Comparison of ENCODE assay signal across 10 cellular contexts in genomic region chr3:71752911-71753715, GRCh38. TPM values are rescaled to one million over a fixed set of nuclear protein-coding genes. Genes with fewer than 3 reads are reported as not detected.
DNase-seq lines count a peak whose midpoint lies in the region; ATAC-seq and TF ChIP-seq lines count a peak whose summit lies in the region.
"Had no signal": no experiment of that assay in that cellular context is flagged by ENCODE, and none has a peak within 500 bp of the region (broad histone marks: within the 10 kb centered on the region; RNA-seq: fewer than 3 reads in every experiment).

No MANE protein-coding gene starts in this region.

- H3K27ac ChIP-seq in lung (ENCODE audit: low read depth in 1 of 2, low read length in 1 of 2) = no peak overlapping the region
- H3K27ac ChIP-seq in tibial artery = no peak overlapping the region
- H3K27ac ChIP-seq in foreskin keratinocyte = no peak overlapping the region
- H3K27ac ChIP-seq: C4-2B had no signal

- CTCF ChIA-PET in activated CD4-positive, alpha-beta T cell treated with anti-CD3 and anti-CD28 coated beads, Interleukin-2, amount 10 ng/mL, durations not matched to agents 7 days and 5 days (lab: Charles Lee) = no interaction called here
- CTCF ChIA-PET in MCF 10A (lab: Yijun Ruan, JAX) = interaction anchor here (0.7 kb wide), 1 partner anchor 123 kb away, joined by 3 read pairs; no protein-coding TSS in a partner anchor

- H3K9me3 ChIP-seq in lung (ENCODE audit: control insufficient read depth in 2 of 2, insufficient read depth in 1 of 2, low read length in 1 of 2) (no peaks in the 10 kb centered on the region), tibial artery (no peaks in the 10 kb centered on the region)

- no peaks in the 10 kb centered on the region for H3K9me3 Mint-ChIP-seq in activated CD4-positive, alpha-beta T cell treated with anti-CD3 and anti-CD28 coated beads, Interleukin-2, amount 10 ng/mL, durations not matched to agents 7 days and 5 days
- no peaks in the 10 kb centered on the region for H3K9me3 Mint-ChIP-seq in MCF 10A (ENCODE audit: unreplicated experiment)

- POLR2A ChIA-PET in activated CD4-positive, alpha-beta T cell treated with anti-CD3 and anti-CD28 coated beads, Interleukin-2, amount 10 ng/mL, durations not matched to agents 7 days and 5 days (lab: Charles Lee) = no interaction called here
- POLR2A ChIA-PET in MCF 10A (lab: Yijun Ruan, JAX) = no interaction called here

- WGBS in lung, 2 donors = 8 to 16% methylated on average over 37 to 67 of the region's 67 CpGs

- no peak for ATAC-seq in lung (ENCODE audit: insufficient read depth, low FRiP score)
- ATAC-seq in foreskin keratinocyte = no peak

- intact Hi-C loops in MCF 10A (cut with micrococcal nuclease) = no loop called here
- intact Hi-C loops in tibial artery (cut with DNase I; ENCODE audit: low total_unique reads) = no loop called here

- no peak for TF ChIP-seq CTCF in MCF 10A (IDR thresholded peaks at IDR 0.05; ENCODE audit: unreplicated experiment)
- TF ChIP-seq CTCF in lung (IDR thresholded peaks at IDR 0.05; ENCODE audit: control extremely low read depth, extremely low read depth) = no peak
- no peak for TF ChIP-seq CTCF in tibial artery (IDR thresholded peaks at IDR 0.05)
- TF ChIP-seq CTCF in foreskin keratinocyte (conservative IDR thresholded peaks at IDR 0.05) = no peak

- peak overlapping the region; percentile 19 for H3K27ac Mint-ChIP-seq in activated CD4-positive, alpha-beta T cell treated with anti-CD3 and anti-CD28 coated beads, Interleukin-2, amount 10 ng/mL, durations not matched to agents 7 days and 5 days
- H3K27ac Mint-ChIP-seq in MCF 10A (ENCODE audit: low read depth, unreplicated experiment) = no peak overlapping the region

- H3K4me3 ChIP-seq in lung = peak overlapping the region; percentile 64
- H3K4me3 ChIP-seq in tibial artery = peak overlapping the region; percentile 51 to 57

- peaks cover 3 to 10% of the 10 kb centered on the region in 2 donors for H3K4me1 ChIP-seq in lung (ENCODE audit: control insufficient read depth in 2 of 2, insufficient read depth in 2 of 2, low read length in 2 of 2)
- peaks cover 0 to 18% (median 7%) of the 10 kb centered on the region in 4 donors for H3K4me1 ChIP-seq in tibial artery
- no peaks in the 10 kb centered on the region for H3K4me1 ChIP-seq in foreskin keratinocyte

- DNase-seq in activated CD4-positive, alpha-beta T cell treated with anti-CD3 and anti-CD28 coated beads, Interleukin-2, amount 10 ng/mL, durations not matched to agents 7 days and 5 days = no peak
- no peak for DNase-seq in activated CD4-positive, alpha-beta T cell treated with anti-CD3 and anti-CD28 coated beads, Interleukin-2, amount 50 U/mL, for 48 hours
- DNase-seq in MCF 10A (ENCODE audit: unreplicated experiment) (no peak), lung (ENCODE audit: low spot score) (no peak), tibial artery (no peak), ACHN (no peak), foreskin keratinocyte (no peak), SKM-1 treated with dmso at 0.1 percent for 144 hours (lab: John Stamatoyannopoulos, UW; ENCODE audit: unreplicated experiment) (no peak)
- DNase-seq: MM.1S had no signal

- H3K36me3 ChIP-seq in lung (ENCODE audit: control insufficient read depth in 2 of 2, insufficient read depth in 2 of 2, low read length in 2 of 2) (no peaks in the 10 kb centered on the region), tibial artery (no peaks in the 10 kb centered on the region)

- no TSS peak for BruUV-seq in MCF 10A (replicated peaks; lab: Mats Ljungman, UMichigan)

- in situ Hi-C loops in ACHN (cut with HindIII; ENCODE audit: low pct_ligation_motif_present, low pct_unique_long_range_greater_than_20kb, low sequenced_read_pairs) = no loop called here

- H3K4me3 Mint-ChIP-seq in activated CD4-positive, alpha-beta T cell treated with anti-CD3 and anti-CD28 coated beads, Interleukin-2, amount 10 ng/mL, durations not matched to agents 7 days and 5 days = peak overlapping the region; percentile 60
- H3K4me3 Mint-ChIP-seq in MCF 10A (ENCODE audit: unreplicated experiment) = peak overlapping the region; percentile 51

- H3K27me3 ChIP-seq in lung (ENCODE audit: control insufficient read depth, insufficient read depth) (no peaks in the 10 kb centered on the region), tibial artery (peaks cover 0 to 35% of the 10 kb centered on the region in 2 donors), foreskin keratinocyte (peaks cover 74% of the 10 kb centered on the region)

- peaks cover 54% of the 10 kb centered on the region for H3K27me3 Mint-ChIP-seq in activated CD4-positive, alpha-beta T cell treated with anti-CD3 and anti-CD28 coated beads, Interleukin-2, amount 10 ng/mL, durations not matched to agents 7 days and 5 days
- peaks cover 17% of the 10 kb centered on the region for H3K27me3 Mint-ChIP-seq in MCF 10A (ENCODE audit: insufficient read depth, unreplicated experiment)

- H3K36me3 Mint-ChIP-seq in activated CD4-positive, alpha-beta T cell treated with anti-CD3 and anti-CD28 coated beads, Interleukin-2, amount 10 ng/mL, durations not matched to agents 7 days and 5 days (ENCODE audit: low read depth) = no peaks in the 10 kb centered on the region
- no peaks in the 10 kb centered on the region for H3K36me3 Mint-ChIP-seq in MCF 10A (ENCODE audit: insufficient read depth, unreplicated experiment)

- peaks cover 8% of the 10 kb centered on the region for H3K4me1 Mint-ChIP-seq in activated CD4-positive, alpha-beta T cell treated with anti-CD3 and anti-CD28 coated beads, Interleukin-2, amount 10 ng/mL, durations not matched to agents 7 days and 5 days
- H3K4me1 Mint-ChIP-seq in MCF 10A (ENCODE audit: insufficient read depth, unreplicated experiment) = no peaks in the 10 kb centered on the region

RNA-seq across cellular contexts. Expression of gene GPR27, which starts 0.5 kb away (rescaled TPM):
- 1 to 10 TPM; 1.0 to 1.2 TPM for total RNA-seq in activated CD4-positive, alpha-beta T cell treated with anti-CD3 and anti-CD28 coated beads, Interleukin-2, amount 10 ng/mL, durations not matched to agents 7 days and 5 days
- total RNA-seq in MCF 10A (2022) = 4.4 and 6.3 TPM in 2 replicates
- 1 to 10 TPM; 1.8 to 4.6 TPM for total RNA-seq in lung
- polyA plus RNA-seq in lung = 1 to 10 TPM in 1 of 2 donors, under 1 TPM in 1; 0.59 to 7.7 TPM
- total RNA-seq in foreskin keratinocyte = 0.20 and 0.32 TPM in 2 replicates
- 0.16 and 0.25 TPM in 2 replicates for polyA plus RNA-seq in foreskin keratinocyte

RNA-seq across cellular contexts. Expression of gene EIF4E3, which starts 27.9 kb away (rescaled TPM):
- 10 to 100 TPM; 83.9 to 90.4 TPM for total RNA-seq in activated CD4-positive, alpha-beta T cell treated with anti-CD3 and anti-CD28 coated beads, Interleukin-2, amount 10 ng/mL, durations not matched to agents 7 days and 5 days
- total RNA-seq in MCF 10A (2022) (4.3 and 7.6 TPM in 2 replicates), lung (10 to 100 TPM; 11.4 to 21.8 TPM), foreskin keratinocyte (2.1 and 2.6 TPM in 2 replicates)
- polyA plus RNA-seq in lung (10 to 100 TPM in 1 of 2 donors, 1 to 10 TPM in 1; 9.7 to 12.6 TPM), foreskin keratinocyte (1.3 and 1.7 TPM in 2 replicates)

RNA-seq across cellular contexts. Expression of gene PROK2, which starts 31.8 kb away (rescaled TPM):
- under 1 TPM; 0.60 to 0.98 TPM for total RNA-seq in activated CD4-positive, alpha-beta T cell treated with anti-CD3 and anti-CD28 coated beads, Interleukin-2, amount 10 ng/mL, durations not matched to agents 7 days and 5 days
- total RNA-seq in MCF 10A (2022) (not detected in 2 replicates), lung (1 to 10 TPM; 1.7 to 3.9 TPM), foreskin keratinocyte (not detected in 2 replicates)
- polyA plus RNA-seq in lung (10 to 100 TPM in 1 of 2 donors, 1 to 10 TPM in 1; 1.3 to 57.2 TPM), foreskin keratinocyte (not detected in 2 replicates)
